In genomic region chr15:31164573-31164912, GRCh38 we compare ENCODE assay signal across 21 cellular contexts.
"Had no signal": no experiment of that assay in that cellular context is flagged by ENCODE, and none has a peak within 500 bp of the region (broad histone marks: within the 10 kb centered on the region; RNA-seq: fewer than 3 reads in every experiment).

No MANE protein-coding gene starts in this region.

- H3K9me3 Mint-ChIP-seq: nephron; neural progenitor cell; stimulated activated memory B cell treated with anti-CD40 and anti-IgM and Interleukin-4, amounts not matched to agents 10 μg/mL and 1 μg/mL and 100 μg/mL, for 72 hours; stimulated activated naive CD8-positive, alpha-beta T cell treated with anti-CD3 and anti-CD28 coated beads, Interleukin-15, amount 100 ng/mL, for 72 hours had no signal

- DNase-seq: dorsolateral prefrontal cortex; effector CD4-positive, alpha-beta T cell; head of caudate nucleus; kidney; left lung; midbrain; naive thymus-derived CD4-positive, alpha-beta T cell; sigmoid colon; spleen; stimulated activated CD4-positive, alpha-beta T cell treated with anti-CD3 and anti-CD28 coated beads, Interleukin-4, amount 100 ng/mL, for 4 hours; stimulated activated naive CD8-positive, alpha-beta T cell treated with anti-CD3 and anti-CD28 coated beads, Interleukin-15, amount 100 ng/mL, for 72 hours; transverse colon; upper lobe of right lung; uterus had no signal

- H3K27ac Mint-ChIP-seq: naive thymus-derived CD4-positive, alpha-beta T cell; nephron; neural progenitor cell; progenitor cell of endocrine pancreas; stimulated activated memory B cell treated with anti-CD40 and anti-IgM and Interleukin-4, amounts not matched to agents 10 μg/mL and 1 μg/mL and 100 μg/mL, for 72 hours; stimulated activated naive CD8-positive, alpha-beta T cell treated with anti-CD3 and anti-CD28 coated beads, Interleukin-15, amount 100 ng/mL, for 72 hours had no signal

- H3K4me3 Mint-ChIP-seq: naive thymus-derived CD4-positive, alpha-beta T cell; nephron; neural progenitor cell; stimulated activated memory B cell treated with anti-CD40 and anti-IgM and Interleukin-4, amounts not matched to agents 10 μg/mL and 1 μg/mL and 100 μg/mL, for 72 hours; stimulated activated naive CD8-positive, alpha-beta T cell treated with anti-CD3 and anti-CD28 coated beads, Interleukin-15, amount 100 ng/mL, for 72 hours had no signal

- H3K4me1 Mint-ChIP-seq: nephron had no signal

- H3K36me3 ChIP-seq: esophagus muscularis mucosa, left lung, neural progenitor cell, sigmoid colon, spleen, suprapubic skin, transverse colon, upper lobe of right lung, uterus had no signal

- H3K4me3 ChIP-seq: dorsolateral prefrontal cortex, esophagus muscularis mucosa, left lung, neural progenitor cell, sigmoid colon, spleen, suprapubic skin, transverse colon, upper lobe of right lung, uterus had no signal

- H3K27me3 Mint-ChIP-seq: progenitor cell of endocrine pancreas had no signal

- H3K4me1 ChIP-seq: esophagus muscularis mucosa, left lung, neural progenitor cell, parathyroid adenoma, sigmoid colon, suprapubic skin, transverse colon, upper lobe of right lung, uterus had no signal

- H3K27ac ChIP-seq: dorsolateral prefrontal cortex, esophagus muscularis mucosa, left lung, neural progenitor cell, parathyroid adenoma, sigmoid colon, spleen, suprapubic skin, transverse colon, upper lobe of right lung, uterus had no signal

- H3K27me3 ChIP-seq: left lung, neural progenitor cell, sigmoid colon, suprapubic skin, transverse colon, upper lobe of right lung, uterus had no signal

- H3K9me3 ChIP-seq: esophagus muscularis mucosa, left lung, sigmoid colon, spleen, suprapubic skin, transverse colon, upper lobe of right lung, uterus had no signal

- H3K36me3 Mint-ChIP-seq: naive thymus-derived CD4-positive, alpha-beta T cell; neural progenitor cell; stimulated activated memory B cell treated with anti-CD40 and anti-IgM and Interleukin-4, amounts not matched to agents 10 μg/mL and 1 μg/mL and 100 μg/mL, for 72 hours had no signal

- ATAC-seq: left lung; naive thymus-derived CD4-positive, alpha-beta T cell; stimulated activated memory B cell treated with anti-CD40 and anti-IgM and Interleukin-4, amounts not matched to agents 10 μg/mL and 1 μg/mL and 100 μg/mL, for 72 hours; stimulated activated naive CD8-positive, alpha-beta T cell treated with anti-CD3 and anti-CD28 coated beads, Interleukin-15, amount 100 ng/mL, for 72 hours; upper lobe of right lung had no signal
